ENCODE assay signal across 28 cellular contexts in the genomic region with DNA sequence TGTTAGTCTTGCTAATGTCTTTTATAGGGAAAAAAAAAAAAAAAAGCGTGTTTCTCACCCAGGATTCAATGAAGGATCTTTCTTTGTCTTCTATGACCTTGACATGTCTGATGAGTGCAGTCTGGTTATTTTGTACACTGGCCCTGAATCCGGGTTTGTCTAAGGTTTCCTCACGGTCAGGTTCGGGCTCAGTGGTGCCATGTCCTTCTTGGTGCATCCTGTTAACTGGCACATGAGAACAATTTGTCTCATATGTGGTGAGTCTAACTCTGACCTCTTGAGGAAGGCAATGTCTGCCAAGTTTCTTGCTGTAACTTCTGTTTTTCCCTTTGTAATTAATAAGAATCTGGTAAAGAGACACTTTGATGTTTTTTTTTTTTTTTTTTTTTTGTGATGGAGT. TPM values are rescaled to one million over a fixed set of nuclear protein-coding genes. Genes with fewer than 3 reads are reported as not detected.
DNase-seq lines count a peak whose midpoint lies in the region; ATAC-seq, FAIRE-seq and TF ChIP-seq lines count a peak whose summit lies in the region.
"Had no signal": no experiment of that assay in that cellular context is flagged by ENCODE, and none has a peak within 500 bp of the region (broad histone marks: within the 10 kb centered on the region; RNA-seq: fewer than 3 reads in every experiment).

No MANE protein-coding gene starts in this region.

- ATAC-seq in lower lobe of right lung = no peak
- no peak for ATAC-seq in upper lobe of right lung
- ATAC-seq in left colon = no peak
- no peak for ATAC-seq in GM18858 (IDR thresholded peaks at IDR 0.05; ENCODE audit: unreplicated experiment)
- ATAC-seq: A549, GM12878 had no signal

- no peaks in the 10 kb centered on the region for H3K4me1 ChIP-seq in kidney (ENCODE audit: control insufficient read depth in 1 of 2, insufficient read depth in 1 of 2, low read depth in 1 of 2, low read length in 2 of 2)
- H3K4me1 ChIP-seq in lower lobe of right lung = no peaks in the 10 kb centered on the region
- H3K4me1 ChIP-seq in upper lobe of right lung = no peaks in the 10 kb centered on the region
- H3K4me1 ChIP-seq: A549, BE2C, BLaER1 had no signal

- H3K4me3 ChIP-seq in kidney (ENCODE audit: low read length in 2 of 2) = no peak overlapping the region
- no peak overlapping the region for H3K4me3 ChIP-seq in lower lobe of right lung
- no peak overlapping the region for H3K4me3 ChIP-seq in upper lobe of right lung
- H3K4me3 ChIP-seq: A549, BLaER1, GM12878 had no signal

- no peak for DNase-seq in GM12892 (ENCODE audit: insufficient read length)
- DNase-seq in kidney = peak; percentile 7
- DNase-seq in lower lobe of right lung = peak; percentile 6
- peak; percentile 7 for DNase-seq in upper lobe of right lung
- no peak for DNase-seq in left colon
- no peak for DNase-seq in NCI-H187 (lab: John Stamatoyannopoulos, UW)
- DNase-seq: BE2C; C1 segment of cervical spinal cord; CD4-positive, alpha-beta memory T cell; CD4-positive, CD25-positive, alpha-beta regulatory T cell; CD8-positive, alpha-beta memory T cell; COR-L47; DMS 273 treated with DMSO at 0.1 percent for 48 hours; DMS153; DMS53; DMS79; DND-41; EL; GDM1 had no signal

- no peak overlapping the region for H3K9ac ChIP-seq in kidney (ENCODE audit: low read length in 2 of 2)
- H3K9ac ChIP-seq: BLaER1 had no signal

- TF ChIP-seq CTCF in kidney (IDR thresholded peaks at IDR 0.05; ENCODE audit: borderline replicate concordance, extremely low read depth, insufficient read depth) (no peak), lower lobe of right lung (IDR thresholded peaks at IDR 0.05) (no peak), upper lobe of right lung (IDR thresholded peaks at IDR 0.05) (no peak)

- no peaks in the 10 kb centered on the region for H3K9me3 ChIP-seq in kidney (ENCODE audit: control insufficient read depth in 1 of 2, low read length in 2 of 2)
- H3K9me3 ChIP-seq in lower lobe of right lung = no peaks in the 10 kb centered on the region
- H3K9me3 ChIP-seq in upper lobe of right lung = no peaks in the 10 kb centered on the region
- H3K9me3 ChIP-seq: A549, BE2C, BLaER1 had no signal

- H3K36me3 ChIP-seq in kidney (ENCODE audit: control insufficient read depth in 1 of 2, insufficient read depth in 2 of 2, low read length in 2 of 2) = no peaks in the 10 kb centered on the region
- H3K36me3 ChIP-seq in lower lobe of right lung = no peaks in the 10 kb centered on the region
- H3K36me3 ChIP-seq in upper lobe of right lung = no peaks in the 10 kb centered on the region
- H3K36me3 ChIP-seq: BE2C, BLaER1 had no signal

- H3K27ac ChIP-seq in kidney (ENCODE audit: low read depth in 2 of 2, low read length in 2 of 2) = no peak overlapping the region
- no peak overlapping the region for H3K27ac ChIP-seq in lower lobe of right lung
- H3K27ac ChIP-seq in upper lobe of right lung = no peak overlapping the region
- H3K27ac ChIP-seq: 22Rv1, A549, BLaER1 had no signal

- intact Hi-C loops in kidney (cut with DNase I) (no loop called here), lower lobe of right lung (cut with DNase I) (no loop called here), upper lobe of right lung (cut with DNase I) (no loop called here), left colon (cut with DNase I, micrococcal nuclease) (no loop called here)

- no peak for TF ChIP-seq POLR2A in GM12892 (IDR thresholded peaks at IDR 0.05; ENCODE audit: low read depth, low read length)

- H3K27me3 ChIP-seq in lower lobe of right lung (ENCODE audit: low read depth) (no peaks in the 10 kb centered on the region), upper lobe of right lung (no peaks in the 10 kb centered on the region)
- H3K27me3 ChIP-seq: BE2C, BLaER1 had no signal

- FAIRE-seq in GM12892 (lab: Jason Lieb, UNC) (peak; percentile 17), kidney (lab: Jason Lieb, UNC) (no peak)
- FAIRE-seq: A549, GM12878 had no signal

RNA-seq across cellular contexts. Expression of gene F2, which starts 12.5 kb away (rescaled TPM):
- not detected for polyA plus RNA-seq in GM12892 (2012; ENCODE audit: missing spikeins)
- total RNA-seq in kidney (not detected), lower lobe of right lung (not detected), upper lobe of right lung (not detected), left colon (not detected)
- polyA plus RNA-seq in kidney (ENCODE audit: insufficient read depth, low read depth, low replicate concordance) = not detected
- total RNA-seq: A172; CD4-positive, alpha-beta memory T cell; CD4-positive, CD25-positive, alpha-beta regulatory T cell; CD8-positive, alpha-beta memory T cell; Daoy; G401 had no signal
- polyA plus RNA-seq: CD14-positive monocyte; CD4-positive, alpha-beta memory T cell; CD4-positive, CD25-positive, alpha-beta regulatory T cell; CD8-positive, alpha-beta memory T cell; GM12878 had no signal

RNA-seq across cellular contexts. Expression of gene ZNF408, which starts 30.7 kb away (rescaled TPM):
- 5.1 TPM for polyA plus RNA-seq in GM12892 (2012; ENCODE audit: missing spikeins)
- total RNA-seq in kidney (9.7 TPM), lower lobe of right lung (8.6 TPM), upper lobe of right lung (9.3 TPM), left colon (10 to 100 TPM; 11.3 to 11.6 TPM)
- polyA plus RNA-seq in kidney (ENCODE audit: insufficient read depth, low read depth, low replicate concordance) = 7.8 TPM

RNA-seq across cellular contexts. Expression of gene ARHGAP1, which starts 31.1 kb away (rescaled TPM):
- polyA plus RNA-seq in GM12892 (2012; ENCODE audit: missing spikeins) = 14.7 TPM
- total RNA-seq in kidney (137 TPM), lower lobe of right lung (67.4 TPM), upper lobe of right lung (62.8 TPM), left colon (10 to 100 TPM; 77.3 to 78.5 TPM)
- 35.5 TPM for polyA plus RNA-seq in kidney (ENCODE audit: insufficient read depth, low read depth, low replicate concordance)

Comparison
In these comparisons a context has a peak if more than half of its experiments do, and no peak if none do; other contexts are left out.
1. DNase-seq: peak in kidney (single experiment), lower lobe of right lung (single experiment) and upper lobe of right lung (single experiment); none in GM12892 (single experiment), left colon (0 of 2) and NCI-H187 (0 of 2).